Comparison of ENCODE assay signal across 18 cellular contexts in genomic region chr13:47046706-47047105, GRCh38.
"Had no signal": no experiment of that assay in that cellular context is flagged by ENCODE, and none has a peak within 500 bp of the region (broad histone marks: within the 10 kb centered on the region; RNA-seq: fewer than 3 reads in every experiment).

No MANE protein-coding gene starts in this region.

- H3K9me3 ChIP-seq: body of pancreas, psoas muscle, tibial artery had no signal

- H3K27ac ChIP-seq: body of pancreas, dorsolateral prefrontal cortex, epithelial cell of prostate, hepatocyte, psoas muscle, tibial artery had no signal

- ATAC-seq: activated CD8-positive, alpha-beta T cell treated with anti-CD3 and anti-CD28 coated beads for 36 hours; body of pancreas; naive thymus-derived CD8-positive, alpha-beta T cell; psoas muscle; right cardiac atrium; stimulated activated naive CD8-positive, alpha-beta T cell treated with anti-CD3 and anti-CD28 coated beads, Interleukin-15, Interleukin-2, amounts not matched to agents 100 U/mL and 50 U/mL, for 24 hours had no signal

- H3K36me3 ChIP-seq: tibial artery had no signal

- H3K4me1 ChIP-seq: body of pancreas, psoas muscle, tibial artery had no signal

- H3K4me2 ChIP-seq: hepatocyte had no signal

- H3K27me3 ChIP-seq: body of pancreas, hepatocyte, tibial artery had no signal

- DNase-seq: activated CD4-positive, alpha-beta T cell treated with anti-CD3 and anti-CD28 coated beads for 48 hours; activated CD4-positive, CD25-positive, alpha-beta regulatory T cell; activated CD8-positive, alpha-beta T cell treated with anti-CD3 and anti-CD28 coated beads for 36 hours; activated naive CD4-positive, alpha-beta T cell treated with Interleukin-2 at 50 U/mL for 16 hours; activated T-cell treated with anti-CD3 and anti-CD28 coated beads, Interleukin-2, amount 50 U/mL, for 24 hours; body of pancreas; caudate nucleus; dorsolateral prefrontal cortex; endodermal cell; foreskin fibroblast; naive thymus-derived CD8-positive, alpha-beta T cell; psoas muscle; right cardiac atrium; stimulated activated naive CD8-positive, alpha-beta T cell treated with anti-CD3 and anti-CD28 coated beads, Interleukin-15, Interleukin-2, amounts not matched to agents 100 U/mL and 50 U/mL, for 24 hours; substantia nigra; tibial artery had no signal

- H3K4me3 ChIP-seq: body of pancreas, dorsolateral prefrontal cortex, hepatocyte, psoas muscle, tibial artery had no signal
